11 cellular contexts compared by ENCODE assay signal in the genomic region with DNA sequence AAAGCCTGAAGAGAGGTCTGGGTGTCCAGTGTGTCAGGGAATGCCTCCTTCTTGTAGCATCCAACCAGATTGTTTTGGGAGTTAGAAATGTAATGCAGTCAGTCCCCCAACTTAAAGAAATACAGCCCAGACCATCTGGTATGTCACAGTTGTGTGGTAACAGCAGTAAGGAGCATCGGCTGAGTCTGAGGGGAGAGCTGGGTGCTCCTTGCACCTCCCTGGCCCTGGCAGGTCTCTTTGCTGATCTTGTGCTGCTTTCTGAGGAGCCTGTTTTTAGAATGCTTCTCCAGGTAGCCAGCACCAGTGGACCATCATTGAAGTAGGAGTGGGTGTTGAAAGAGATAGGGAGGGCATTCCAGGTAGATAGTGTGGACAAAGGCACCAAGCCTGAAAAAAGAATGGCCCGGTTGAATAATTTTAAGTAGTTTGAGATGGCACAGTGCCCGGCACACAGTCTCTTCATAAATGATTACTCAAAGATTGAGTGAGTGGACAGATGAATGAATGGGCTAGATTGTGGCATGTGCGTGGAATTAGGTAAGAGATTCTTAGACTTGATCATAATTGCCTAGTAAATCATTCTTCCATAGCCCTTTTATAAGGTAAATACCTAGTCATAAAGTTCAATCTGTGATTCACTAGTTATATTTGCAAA. TPM values are rescaled to one million over a fixed set of nuclear protein-coding genes. Genes with fewer than 3 reads are reported as not detected.
A peak's percentile ranks its signal among the peaks of the same experiment; 100 is the strongest.
DNase-seq lines count a peak whose midpoint lies in the region; ATAC-seq and TF ChIP-seq lines count a peak whose summit lies in the region.
"Had no signal": no experiment of that assay in that cellular context is flagged by ENCODE, and none has a peak within 500 bp of the region (broad histone marks: within the 10 kb centered on the region; RNA-seq: fewer than 3 reads in every experiment).

No MANE protein-coding gene starts in this region.

- no peaks in the 10 kb centered on the region for H3K9me3 ChIP-seq in thyroid gland

- H3K4me3 ChIP-seq in thyroid gland (replicated peaks in 1 of 3): no peak overlapping the region
- H3K4me3 ChIP-seq: cardiac muscle cell had no signal

- 25 to 33% methylated on average over 4 of the region's 4 CpGs for WGBS in thyroid gland, 2 donors

- no peaks in the 10 kb centered on the region for H3K36me3 ChIP-seq in thyroid gland
- H3K36me3 ChIP-seq: cardiac muscle cell had no signal

- H3K4me1 ChIP-seq in foreskin keratinocyte (peaks cover 4% of the 10 kb centered on the region), thyroid gland (peaks cover 32 to 54% of the 10 kb centered on the region in 2 donors)

- peak; percentile 33 for ATAC-seq in foreskin keratinocyte
- no peak for ATAC-seq in HG02938 (IDR thresholded peaks at IDR 0.05; ENCODE audit: unreplicated experiment)

- intact Hi-C loops in thyroid gland (cut with DNase I): no loop called here

- peak in 1 of 2 donors; percentile 12 for TF ChIP-seq POLR2A in thyroid gland (IDR thresholded peaks at IDR 0.05)

- H3K27me3 ChIP-seq in foreskin keratinocyte: no peaks in the 10 kb centered on the region
- H3K27me3 ChIP-seq in thyroid gland: no peaks in the 10 kb centered on the region
- H3K27me3 ChIP-seq: cardiac muscle cell had no signal

- TF ChIP-seq CTCF in foreskin keratinocyte (conservative IDR thresholded peaks at IDR 0.05) (no peak), thyroid gland (IDR thresholded peaks at IDR 0.05) (no peak)

- H3K27ac ChIP-seq in foreskin keratinocyte (no peak overlapping the region), thyroid gland (no peak overlapping the region)
- H3K27ac ChIP-seq: cardiac muscle cell had no signal

- peak; percentile 52 for DNase-seq in NCI-H2107 treated with DMSO at 0.1 percent for 48 hours (lab: John Stamatoyannopoulos, UW; ENCODE audit: unreplicated experiment)
- no peak for DNase-seq in NCI-H2107 (lab: John Stamatoyannopoulos, UW)
- peak; percentile 34 for DNase-seq in NCI-H345 treated with DMSO at 0.1 percent for 48 hours (lab: John Stamatoyannopoulos, UW; ENCODE audit: unreplicated experiment)
- peak in 1 of 2 donors; percentile 48 for DNase-seq in foreskin keratinocyte
- peak; percentile 89 to 90 for DNase-seq in thyroid gland
- no peak for DNase-seq in dermis blood vessel endothelial cell
- no peak for DNase-seq in NCI-H510A treated with DMSO at 0.1 percent for 48 hours (lab: John Stamatoyannopoulos, UW)
- DNase-seq: activated T-cell treated with anti-CD3 and anti-CD28 coated beads, Interleukin-2, amount 50 U/mL, for 1 hour; NK-92 treated with Interleukin-12 subunit alpha and Interleukin-12 subunit beta, amount 100 ng/mL, for 24 hours had no signal

RNA-seq across cellular contexts. Expression of a gene that starts 46.5 kb away (rescaled TPM):
- 93.6 and 109 TPM in 2 replicates for total RNA-seq in foreskin keratinocyte
- 30.3 and 34.0 TPM in 2 replicates for polyA plus RNA-seq in foreskin keratinocyte
- 100 to 1,000 TPM; 150 to 213 (median 174) TPM for total RNA-seq in thyroid gland
- total RNA-seq in dermis blood vessel endothelial cell: 586 and 802 TPM in 2 replicates

Comparison
In these comparisons a context has a peak if more than half of its experiments do, and no peak if none do; other contexts are left out.
1. DNase-seq: peak in NCI-H2107 treated with DMSO at 0.1 percent for 48 hours (single experiment), NCI-H345 treated with DMSO at 0.1 percent for 48 hours (single experiment) and thyroid gland (2 of 2); none in NCI-H2107 (single experiment), dermis blood vessel endothelial cell (single experiment) and NCI-H510A treated with DMSO at 0.1 percent for 48 hours (single experiment).